Comparison of ENCODE assay signal across 29 cellular contexts in the genomic region with DNA sequence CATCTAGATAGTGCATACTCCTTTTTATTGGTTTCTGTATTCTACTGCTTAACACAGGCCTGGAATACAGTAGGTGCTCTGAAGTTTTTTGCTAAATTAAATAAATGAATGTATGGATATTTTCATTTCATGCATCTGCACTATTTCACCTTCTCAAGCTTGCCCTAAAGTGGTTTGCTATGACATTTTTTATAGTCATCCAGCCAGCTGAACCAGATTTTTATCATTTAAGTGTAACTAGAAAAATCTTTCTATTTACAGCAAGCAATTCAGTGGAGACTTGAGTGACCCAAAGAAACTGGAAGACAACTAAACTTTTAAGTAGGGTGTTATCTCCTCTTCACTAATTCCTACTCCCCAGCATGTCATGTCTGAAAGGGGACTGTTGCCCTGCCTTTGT.
"Had no signal": no experiment of that assay in that cellular context is flagged by ENCODE, and none has a peak within 500 bp of the region (broad histone marks: within the 10 kb centered on the region; RNA-seq: fewer than 3 reads in every experiment).

No MANE protein-coding gene starts in this region.

- H3K4me1 Mint-ChIP-seq: naive B cell; stimulated activated naive CD8-positive, alpha-beta T cell treated with anti-CD3 and anti-CD28 coated beads, Interleukin-15, amount 100 ng/mL, for 72 hours had no signal

- H2AFZ ChIP-seq: neural progenitor cell, parathyroid adenoma had no signal

- H3K4me1 ChIP-seq: esophagus squamous epithelium, parathyroid adenoma, right lobe of liver, suprapubic skin, transverse colon, upper lobe of right lung had no signal

- H3K9me3 Mint-ChIP-seq: mesothelial cell of epicardium, neural progenitor cell had no signal

- H3K36me3 Mint-ChIP-seq: mesothelial cell of epicardium, naive B cell, neural progenitor cell had no signal

- H3K27ac Mint-ChIP-seq: mesothelial cell of epicardium; naive B cell; nephron; neural progenitor cell; progenitor cell of endocrine pancreas; stimulated activated naive CD8-positive, alpha-beta T cell treated with anti-CD3 and anti-CD28 coated beads, Interleukin-15, amount 100 ng/mL, for 72 hours had no signal

- H3K4me2 ChIP-seq: neural progenitor cell had no signal

- H3K4me3 Mint-ChIP-seq: mesothelial cell of epicardium; naive B cell; nephron; neural progenitor cell; stimulated activated naive CD8-positive, alpha-beta T cell treated with anti-CD3 and anti-CD28 coated beads, Interleukin-15, amount 100 ng/mL, for 72 hours had no signal

- H3K27me3 ChIP-seq: esophagus squamous epithelium, neural progenitor cell, right lobe of liver, suprapubic skin, transverse colon, upper lobe of right lung had no signal

- H3K9me3 ChIP-seq: esophagus squamous epithelium, mucosa of descending colon, right lobe of liver, suprapubic skin, transverse colon, upper lobe of right lung had no signal

- H3K27ac ChIP-seq: coronary artery, esophagus squamous epithelium, neural progenitor cell, parathyroid adenoma, right lobe of liver, suprapubic skin, transverse colon, upper lobe of right lung had no signal

- H3K4me3 ChIP-seq: coronary artery, esophagus squamous epithelium, lung, mucosa of descending colon, neural progenitor cell, right lobe of liver, suprapubic skin, transverse colon, upper lobe of right lung had no signal

- H3K27me3 Mint-ChIP-seq: naive B cell; progenitor cell of endocrine pancreas; stimulated activated naive CD8-positive, alpha-beta T cell treated with anti-CD3 and anti-CD28 coated beads, Interleukin-15, amount 100 ng/mL, for 72 hours had no signal

- DNase-seq: dermis blood vessel endothelial cell; effector memory CD4-positive, alpha-beta T cell; erythroblast; esophagus squamous epithelium; head of caudate nucleus; kidney; mesenchymal stem cell; mucosa of descending colon; naive B cell; right lobe of liver; small intestine; stimulated activated CD4-positive, alpha-beta T cell treated with anti-CD3 and anti-CD28 coated beads, Interleukin-12 subunit alpha, Interleukin-12 subunit beta, amount 100 ng/mL, for 4 hours; stimulated activated CD4-positive, alpha-beta T cell treated with anti-CD3 and anti-CD28 coated beads, Interleukin-1b, Interleukin-23, amount 100 ng/mL, for 48 hours; stimulated activated CD4-positive, alpha-beta T cell treated with anti-CD3 and anti-CD28 coated beads, Interleukin-4, amount 100 ng/mL, for 1 hour; stimulated activated CD8-positive, alpha-beta memory T cell treated with anti-CD3 and anti-CD28 coated beads, Interleukin-4, amount 100 ng/mL, for 48 hours; stimulated activated naive CD4-positive, alpha-beta T cell; stimulated activated naive CD8-positive, alpha-beta T cell treated with anti-CD3 and anti-CD28 coated beads, Interleukin-15, amount 100 ng/mL, for 72 hours; transverse colon; upper lobe of right lung had no signal

- H3K36me3 ChIP-seq: esophagus squamous epithelium, neural progenitor cell, right lobe of liver, suprapubic skin, transverse colon, upper lobe of right lung had no signal

- ATAC-seq: left lobe of liver; mucosa of descending colon; right lobe of liver; stimulated activated naive CD8-positive, alpha-beta T cell treated with anti-CD3 and anti-CD28 coated beads, Interleukin-15, amount 100 ng/mL, for 72 hours; upper lobe of right lung had no signal

- H3K9ac ChIP-seq: neural progenitor cell, parathyroid adenoma had no signal

- FAIRE-seq: frontal cortex, kidney, small intestine had no signal

- H3K79me2 ChIP-seq: parathyroid adenoma had no signal
